Comparison of ENCODE assay signal across 34 cellular contexts in the genomic region with DNA sequence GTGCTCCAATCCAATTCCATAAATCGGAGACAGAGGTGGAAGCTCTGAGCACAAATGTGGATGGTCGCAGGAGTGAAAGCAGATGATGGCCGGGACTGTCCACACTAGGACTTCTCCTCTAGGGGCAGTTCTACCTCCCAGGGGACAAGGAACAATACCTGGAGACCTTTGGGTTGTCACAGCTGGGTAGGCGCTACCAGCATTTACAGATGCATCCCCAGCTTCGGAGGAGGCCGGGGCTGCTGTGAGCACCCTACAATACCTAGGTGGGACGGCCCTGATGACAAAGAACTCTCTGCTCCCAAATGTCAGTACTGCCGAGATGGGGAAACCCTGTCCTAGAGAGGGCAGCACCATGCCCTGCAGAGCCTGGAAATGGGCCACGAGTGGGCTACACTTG.
"Had no signal": no experiment of that assay in that cellular context is flagged by ENCODE, and none has a peak within 500 bp of the region (broad histone marks: within the 10 kb centered on the region; RNA-seq: fewer than 3 reads in every experiment).

No MANE protein-coding gene starts in this region.

- H3K27ac ChIP-seq: adrenal gland, body of pancreas, colonic mucosa, dorsolateral prefrontal cortex, epithelial cell of prostate, esophagus squamous epithelium, WERI-Rb-1 had no signal

- ATAC-seq: activated CD4-positive, CD25-positive, alpha-beta regulatory T cell treated with anti-CD3 and anti-CD28 coated beads, Interleukin-2, amount 50 U/mL, for 24 hours; activated CD8-positive, alpha-beta memory T cell treated with anti-CD3 and anti-CD28 coated beads, Interleukin-2, amount 10 ng/mL, durations not matched to agents 7 days and 5 days; activated CD8-positive, alpha-beta T cell treated with anti-CD3 and anti-CD28 coated beads, Interleukin-2, amount 10 ng/mL, durations not matched to agents 7 days and 5 days; activated naive CD8-positive, alpha-beta T cell treated with anti-CD3 and anti-CD28 coated beads, Interleukin-2, amount 50 U/mL, for 24 hours; body of pancreas; T-cell had no signal

- H3K4me1 Mint-ChIP-seq: activated B cell treated with CpG ODN at 0.5 μM for 24 hours; activated CD8-positive, alpha-beta memory T cell treated with anti-CD3 and anti-CD28 coated beads, Interleukin-2, amount 10 ng/mL, durations not matched to agents 7 days and 5 days; activated naive CD4-positive, alpha-beta T cell treated with anti-CD3 and anti-CD28 coated beads, Interleukin-2, amount 50 U/mL, for 24 hours; activated naive CD8-positive, alpha-beta T cell treated with anti-CD3 and anti-CD28 coated beads for 36 hours; activated naive CD8-positive, alpha-beta T cell treated with anti-CD3 and anti-CD28 coated beads, Interleukin-2, amount 50 U/mL, for 24 hours; T-cell had no signal

- H3K9me3 Mint-ChIP-seq: activated B cell treated with CpG ODN at 0.5 μM for 24 hours; activated naive CD4-positive, alpha-beta T cell treated with anti-CD3 and anti-CD28 coated beads for 36 hours; activated naive CD4-positive, alpha-beta T cell treated with anti-CD3 and anti-CD28 coated beads, Interleukin-2, amount 50 U/mL, for 24 hours; activated naive CD8-positive, alpha-beta T cell treated with anti-CD3 and anti-CD28 coated beads for 36 hours; activated naive CD8-positive, alpha-beta T cell treated with anti-CD3 and anti-CD28 coated beads, Interleukin-2, amount 50 U/mL, for 24 hours; activated T-helper 1 cell treated with anti-CD3 and anti-CD28 coated beads, Interleukin-12 subunit alpha, Interleukin-12 subunit beta, Interleukin-2, Interleukin-4 antibody, amounts not matched to agents 30 ng/mL and 10 ng/mL and 1 ng/mL, durations not matched to agents 14 hours and 24 hours and 36 hours; activated T-helper 2 cell treated with anti-CD3 and anti-CD28 coated beads, Interferon-gamma antibody, Interleukin-2, Interleukin-4, amounts not matched to agents 10 μg/mL and 5 μg/mL and 100 μg/mL, durations not matched to agents 14 hours and 24 hours and 36 hours; dendritic cell treated with granulocyte-macrophage colony-stimulating factor and Interleukin-4, amounts not matched to agents 40 ng/mL and 50 ng/mL, for 4 days; T-cell; T-helper 1 cell treated with Interleukin-12 subunit alpha and Interleukin-12 subunit beta and Interleukin-4 antibody, amounts not matched to agents 30 μg/mL and 1 μg/mL, for 36 hours had no signal

- H3K27me3 Mint-ChIP-seq: activated B cell treated with CpG ODN at 0.5 μM for 24 hours; activated CD4-positive, alpha-beta memory T cell treated with anti-CD3 and anti-CD28 coated beads for 36 hours; activated CD8-positive, alpha-beta memory T cell treated with anti-CD3 and anti-CD28 coated beads, Interleukin-2, amount 10 ng/mL, durations not matched to agents 7 days and 5 days; activated naive CD4-positive, alpha-beta T cell treated with anti-CD3 and anti-CD28 coated beads, Interleukin-2, amount 50 U/mL, for 24 hours; activated naive CD8-positive, alpha-beta T cell treated with anti-CD3 and anti-CD28 coated beads for 36 hours; activated naive CD8-positive, alpha-beta T cell treated with anti-CD3 and anti-CD28 coated beads, Interleukin-2, amount 50 U/mL, for 24 hours; dendritic cell treated with granulocyte-macrophage colony-stimulating factor and Interleukin-4, amounts not matched to agents 40 ng/mL and 50 ng/mL, for 4 days; T-cell had no signal

- H3K4me3 Mint-ChIP-seq: activated B cell treated with CpG ODN at 0.5 μM for 24 hours; activated CD4-positive, alpha-beta memory T cell treated with anti-CD3 and anti-CD28 coated beads for 36 hours; activated CD8-positive, alpha-beta memory T cell treated with anti-CD3 and anti-CD28 coated beads, Interleukin-2, amount 10 ng/mL, durations not matched to agents 7 days and 5 days; activated CD8-positive, alpha-beta T cell treated with anti-CD3 and anti-CD28 coated beads, Interleukin-2, amount 10 ng/mL, durations not matched to agents 7 days and 5 days; activated naive CD4-positive, alpha-beta T cell treated with anti-CD3 and anti-CD28 coated beads for 36 hours; activated naive CD4-positive, alpha-beta T cell treated with anti-CD3 and anti-CD28 coated beads, Interleukin-2, amount 50 U/mL, for 24 hours; activated naive CD8-positive, alpha-beta T cell treated with anti-CD3 and anti-CD28 coated beads for 36 hours; activated naive CD8-positive, alpha-beta T cell treated with anti-CD3 and anti-CD28 coated beads, Interleukin-2, amount 50 U/mL, for 24 hours; activated T-helper 1 cell treated with anti-CD3 and anti-CD28 coated beads, Interleukin-12 subunit alpha, Interleukin-12 subunit beta, Interleukin-2, Interleukin-4 antibody, amounts not matched to agents 30 ng/mL and 10 ng/mL and 1 ng/mL, durations not matched to agents 14 hours and 24 hours and 36 hours; dendritic cell treated with granulocyte-macrophage colony-stimulating factor and Interleukin-4, amounts not matched to agents 40 ng/mL and 50 ng/mL, for 4 days; T-cell; T-helper 1 cell treated with Interleukin-12 subunit alpha and Interleukin-12 subunit beta and Interleukin-4 antibody, amounts not matched to agents 30 μg/mL and 1 μg/mL, for 36 hours had no signal

- H3K36me3 Mint-ChIP-seq: activated CD4-positive, alpha-beta memory T cell treated with anti-CD3 and anti-CD28 coated beads for 36 hours; activated CD8-positive, alpha-beta memory T cell treated with anti-CD3 and anti-CD28 coated beads, Interleukin-2, amount 10 ng/mL, durations not matched to agents 7 days and 5 days; activated naive CD4-positive, alpha-beta T cell treated with anti-CD3 and anti-CD28 coated beads, Interleukin-2, amount 50 U/mL, for 24 hours; activated naive CD8-positive, alpha-beta T cell treated with anti-CD3 and anti-CD28 coated beads for 36 hours; T-cell had no signal

- H3K4me3 ChIP-seq: adrenal gland, body of pancreas, colonic mucosa, dorsolateral prefrontal cortex, esophagus squamous epithelium had no signal

- H3K27ac Mint-ChIP-seq: activated B cell treated with CpG ODN at 0.5 μM for 24 hours; activated CD4-positive, alpha-beta memory T cell treated with anti-CD3 and anti-CD28 coated beads for 36 hours; activated CD8-positive, alpha-beta memory T cell treated with anti-CD3 and anti-CD28 coated beads, Interleukin-2, amount 10 ng/mL, durations not matched to agents 7 days and 5 days; activated CD8-positive, alpha-beta T cell treated with anti-CD3 and anti-CD28 coated beads, Interleukin-2, amount 10 ng/mL, durations not matched to agents 7 days and 5 days; activated naive CD4-positive, alpha-beta T cell treated with anti-CD3 and anti-CD28 coated beads for 36 hours; activated naive CD4-positive, alpha-beta T cell treated with anti-CD3 and anti-CD28 coated beads, Interleukin-2, amount 50 U/mL, for 24 hours; activated naive CD8-positive, alpha-beta T cell treated with anti-CD3 and anti-CD28 coated beads for 36 hours; activated naive CD8-positive, alpha-beta T cell treated with anti-CD3 and anti-CD28 coated beads, Interleukin-2, amount 50 U/mL, for 24 hours; activated T-helper 1 cell treated with anti-CD3 and anti-CD28 coated beads, Interleukin-12 subunit alpha, Interleukin-12 subunit beta, Interleukin-2, Interleukin-4 antibody, amounts not matched to agents 30 ng/mL and 10 ng/mL and 1 ng/mL, durations not matched to agents 14 hours and 24 hours and 36 hours; activated T-helper 2 cell treated with anti-CD3 and anti-CD28 coated beads, Interferon-gamma antibody, Interleukin-2, Interleukin-4, amounts not matched to agents 10 μg/mL and 5 μg/mL and 100 μg/mL, durations not matched to agents 14 hours and 24 hours and 36 hours; dendritic cell treated with granulocyte-macrophage colony-stimulating factor and Interleukin-4, amounts not matched to agents 40 ng/mL and 50 ng/mL, for 4 days; T-cell; T-helper 1 cell treated with Interleukin-12 subunit alpha and Interleukin-12 subunit beta and Interleukin-4 antibody, amounts not matched to agents 30 μg/mL and 1 μg/mL, for 36 hours had no signal

- DNase-seq: activated B cell treated with CpG ODN at 0.5 μM for 24 hours; activated CD4-positive, alpha-beta memory T cell treated with anti-CD3 and anti-CD28 coated beads for 36 hours; activated CD4-positive, alpha-beta T cell treated with anti-CD3 and anti-CD28 coated beads for 48 hours; activated CD4-positive, alpha-beta T cell treated with anti-CD3 and anti-CD28 coated beads, Interleukin-2, amount 50 U/mL, for 1 hour; activated CD8-positive, alpha-beta memory T cell treated with anti-CD3 and anti-CD28 coated beads, Interleukin-2, amount 10 ng/mL, durations not matched to agents 7 days and 5 days; activated CD8-positive, alpha-beta memory T cell treated with anti-CD3 and anti-CD28 coated beads, Interleukin-2, amount 50 U/mL, for 4 hours; activated CD8-positive, alpha-beta T cell treated with anti-CD3 and anti-CD28 coated beads, Interleukin-2, amount 10 ng/mL, durations not matched to agents 7 days and 5 days; activated effector memory CD4-positive, alpha-beta T cell treated with anti-CD3 and anti-CD28 coated beads, Interleukin-2, amount 50 U/mL, for 16 hours; activated naive CD4-positive, alpha-beta T cell treated with anti-CD3 and anti-CD28 coated beads for 36 hours; activated naive CD8-positive, alpha-beta T cell treated with anti-CD3 and anti-CD28 coated beads for 36 hours; activated naive CD8-positive, alpha-beta T cell treated with anti-CD3 and anti-CD28 coated beads, Interleukin-2, amount 50 U/mL, for 24 hours; activated T-cell treated with anti-CD3 and anti-CD28 coated beads, Interleukin-2, amount 50 U/mL, for 1 hour; activated T-cell treated with anti-CD3 and anti-CD28 coated beads, Interleukin-2, amount 50 U/mL, for 48 hours; amygdala; aorta; central memory CD4-positive, alpha-beta T cell; cerebellar nuclear complex; colonic mucosa; dorsolateral prefrontal cortex; effector CD8-positive, alpha-beta T cell; esophagus squamous epithelium; SW 1271; T-cell; T-helper 9 cell; WERI-Rb-1 had no signal
